Comparison of ENCODE assay signal across 1 cellular context in the genomic region with DNA sequence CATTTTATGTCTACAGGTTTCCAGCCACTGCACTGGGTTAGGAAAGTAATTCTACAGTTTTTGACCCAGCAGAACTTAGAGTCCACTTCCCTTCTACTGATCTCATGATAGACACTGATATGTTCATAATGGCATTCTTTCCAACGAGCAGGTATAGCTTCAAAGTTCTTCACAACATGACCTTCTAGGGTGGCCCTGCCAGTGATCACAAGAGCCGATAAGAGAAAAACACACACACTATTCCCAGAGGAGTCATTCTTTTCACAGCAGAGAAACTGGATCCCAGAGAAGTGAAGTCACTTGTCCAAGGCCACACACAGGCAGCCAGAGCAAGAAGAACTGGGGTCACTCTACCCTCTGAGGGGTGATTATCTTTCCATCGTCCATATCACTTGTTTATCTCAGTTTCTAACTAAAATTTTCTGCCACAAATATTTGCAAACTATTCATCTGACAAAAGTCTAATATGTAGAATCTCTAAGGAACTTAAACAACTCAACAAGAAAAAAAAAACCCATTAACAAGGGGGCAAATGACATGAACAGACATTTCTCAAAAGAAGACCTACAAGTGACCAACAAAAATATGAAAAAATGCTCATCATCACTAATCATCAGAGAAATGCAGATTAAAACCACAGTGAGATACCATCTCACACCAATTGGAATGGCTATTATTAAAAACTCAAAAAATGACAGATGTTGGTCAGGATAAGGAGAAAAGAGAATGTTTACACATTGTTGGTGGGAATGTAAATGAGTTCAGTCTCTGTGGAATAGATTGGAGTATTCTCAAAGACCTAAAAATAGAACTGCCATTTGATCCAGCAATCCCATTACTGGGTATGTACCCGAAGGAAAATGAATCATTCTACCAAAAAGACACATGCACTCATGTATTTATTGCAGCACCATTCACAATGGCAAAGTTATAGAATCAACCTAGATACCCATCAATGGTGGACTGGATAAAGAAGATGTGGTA.
TF ChIP-seq lines count a peak whose summit lies in the region.

No MANE protein-coding gene starts in this region.

TF ChIP-seq in HepG2, 621 proteins besides CTCF, POLR2A, EP300 and RAD21 (continued from another document):
- no peak for TF ChIP-seq JUND (CRISPR knock-in tag; IDR thresholded peaks at IDR 0.05)
- TF ChIP-seq TEAD3 (CRISPR knock-in tag; optimal IDR thresholded peaks at IDR 0.05; ENCODE audit: borderline replicate concordance) = peak; percentile 77
- peak; percentile 46; the same call in 1 of the 2 replicates for TF ChIP-seq ZNF331 (CRISPR knock-in tag; IDR thresholded peaks at IDR 0.05)
- TF ChIP-seq NCOR1 (IDR thresholded peaks at IDR 0.05; ENCODE audit: borderline replicate concordance, low read length) = peak; percentile 45; the same call in 1 of the 2 replicates
- TF ChIP-seq, protein P1, sequence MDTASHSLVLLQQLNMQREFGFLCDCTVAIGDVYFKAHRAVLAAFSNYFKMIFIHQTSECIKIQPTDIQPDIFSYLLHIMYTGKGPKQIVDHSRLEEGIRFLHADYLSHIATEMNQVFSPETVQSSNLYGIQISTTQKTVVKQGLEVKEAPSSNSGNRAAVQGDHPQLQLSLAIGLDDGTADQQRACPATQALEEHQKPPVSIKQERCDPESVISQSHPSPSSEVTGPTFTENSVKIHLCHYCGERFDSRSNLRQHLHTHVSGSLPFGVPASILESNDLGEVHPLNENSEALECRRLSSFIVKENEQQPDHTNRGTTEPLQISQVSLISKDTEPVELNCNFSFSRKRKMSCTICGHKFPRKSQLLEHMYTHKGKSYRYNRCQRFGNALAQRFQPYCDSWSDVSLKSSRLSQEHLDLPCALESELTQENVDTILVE (CRISPR knock-in tag; IDR thresholded peaks at IDR 0.05) = 0 out of 2 replicates have a peak, but pooled peaks have one; percentile 52
- peak; percentile 73 for TF ChIP-seq FOSL2 (CRISPR knock-in tag; IDR thresholded peaks at IDR 0.05)
- 0 out of 2 replicates have a peak, but pooled peaks have one; percentile 21 for TF ChIP-seq ZBTB3 (CRISPR knock-in tag; IDR thresholded peaks at IDR 0.05; ENCODE audit: borderline replicate concordance, low read depth)
- TF ChIP-seq HOXA3 (CRISPR knock-in tag; IDR thresholded peaks at IDR 0.05) = peak; percentile 40; the same call in 1 of the 2 replicates
- no peak for TF ChIP-seq WIZ (CRISPR knock-in tag; IDR thresholded peaks at IDR 0.05)
- TF ChIP-seq RARG (CRISPR knock-in tag; IDR thresholded peaks at IDR 0.05; ENCODE audit: low read depth) = no peak
- 0 out of 2 replicates have a peak, but pooled peaks have one; percentile 16 for TF ChIP-seq SATB2 (CRISPR knock-in tag; IDR thresholded peaks at IDR 0.05)
- no peak for TF ChIP-seq ZUFSP (CRISPR knock-in tag; IDR thresholded peaks at IDR 0.05; ENCODE audit: borderline replicate concordance)
- no peak for TF ChIP-seq CC2D1A (CRISPR knock-in tag; IDR thresholded peaks at IDR 0.05)
- no peak for TF ChIP-seq BORCS8-MEF2B (CRISPR knock-in tag; IDR thresholded peaks at IDR 0.05)
- no peak for TF ChIP-seq ARNT (IDR thresholded peaks at IDR 0.05)
- peak; percentile 33; the same call in 1 of the 2 replicates for TF ChIP-seq KDM6A (CRISPR knock-in tag; IDR thresholded peaks at IDR 0.05; ENCODE audit: low read depth)
- TF ChIP-seq ZNF468 (CRISPR knock-in tag; IDR thresholded peaks at IDR 0.05) = no peak
- TF ChIP-seq SIN3B (IDR thresholded peaks at IDR 0.05; ENCODE audit: low read length) = no peak
- no peak for TF ChIP-seq ZSCAN30 (CRISPR knock-in tag; IDR thresholded peaks at IDR 0.05)
- TF ChIP-seq ZNF878 (CRISPR knock-in tag; IDR thresholded peaks at IDR 0.05) = peak; percentile 46; the same call in 1 of the 2 replicates
- TF ChIP-seq, protein P2, sequence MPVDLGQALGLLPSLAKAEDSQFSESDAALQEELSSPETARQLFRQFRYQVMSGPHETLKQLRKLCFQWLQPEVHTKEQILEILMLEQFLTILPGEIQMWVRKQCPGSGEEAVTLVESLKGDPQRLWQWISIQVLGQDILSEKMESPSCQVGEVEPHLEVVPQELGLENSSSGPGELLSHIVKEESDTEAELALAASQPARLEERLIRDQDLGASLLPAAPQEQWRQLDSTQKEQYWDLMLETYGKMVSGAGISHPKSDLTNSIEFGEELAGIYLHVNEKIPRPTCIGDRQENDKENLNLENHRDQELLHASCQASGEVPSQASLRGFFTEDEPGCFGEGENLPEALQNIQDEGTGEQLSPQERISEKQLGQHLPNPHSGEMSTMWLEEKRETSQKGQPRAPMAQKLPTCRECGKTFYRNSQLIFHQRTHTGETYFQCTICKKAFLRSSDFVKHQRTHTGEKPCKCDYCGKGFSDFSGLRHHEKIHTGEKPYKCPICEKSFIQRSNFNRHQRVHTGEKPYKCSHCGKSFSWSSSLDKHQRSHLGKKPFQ (CRISPR knock-in tag; IDR thresholded peaks at IDR 0.05; ENCODE audit: insufficient replicate concordance) = no peak
- no peak for TF ChIP-seq ZNF772 (CRISPR knock-in tag; IDR thresholded peaks at IDR 0.05)
- no peak for TF ChIP-seq SRSF4 (IDR thresholded peaks at IDR 0.05; ENCODE audit: low read depth, low read length, poor library complexity, severe bottlenecking)
- TF ChIP-seq XRCC5 (optimal IDR thresholded peaks at IDR 0.05; ENCODE audit: low read length) = peak; percentile 23
- peak; percentile 89 for TF ChIP-seq NCOA2 (CRISPR knock-in tag; IDR thresholded peaks at IDR 0.05)
- TF ChIP-seq ZNF33B (CRISPR knock-in tag; IDR thresholded peaks at IDR 0.05) = no peak
- TF ChIP-seq, protein P3, sequence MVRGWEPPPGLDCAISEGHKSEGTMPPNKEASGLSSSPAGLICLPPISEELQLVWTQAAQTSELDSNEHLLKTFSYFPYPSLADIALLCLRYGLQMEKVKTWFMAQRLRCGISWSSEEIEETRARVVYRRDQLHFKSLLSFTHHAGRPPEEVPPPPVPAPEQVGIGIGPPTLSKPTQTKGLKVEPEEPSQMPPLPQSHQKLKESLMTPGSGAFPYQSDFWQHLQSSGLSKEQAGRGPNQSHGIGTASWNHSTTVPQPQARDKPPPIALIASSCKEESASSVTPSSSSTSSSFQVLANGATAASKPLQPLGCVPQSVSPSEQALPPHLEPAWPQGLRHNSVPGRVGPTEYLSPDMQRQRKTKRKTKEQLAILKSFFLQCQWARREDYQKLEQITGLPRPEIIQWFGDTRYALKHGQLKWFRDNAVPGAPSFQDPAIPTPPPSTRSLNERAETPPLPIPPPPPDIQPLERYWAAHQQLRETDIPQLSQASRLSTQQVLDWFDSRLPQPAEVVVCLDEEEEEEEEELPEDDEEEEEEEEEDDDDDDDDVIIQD (CRISPR knock-in tag; IDR thresholded peaks at IDR 0.05; ENCODE audit: low read depth) = peak; percentile 57
- TF ChIP-seq SNAPC2 (CRISPR knock-in tag; IDR thresholded peaks at IDR 0.05) = no peak
- TF ChIP-seq, protein P4, sequence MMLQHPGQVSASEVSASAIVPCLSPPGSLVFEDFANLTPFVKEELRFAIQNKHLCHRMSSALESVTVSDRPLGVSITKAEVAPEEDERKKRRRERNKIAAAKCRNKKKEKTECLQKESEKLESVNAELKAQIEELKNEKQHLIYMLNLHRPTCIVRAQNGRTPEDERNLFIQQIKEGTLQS (CRISPR knock-in tag; IDR thresholded peaks at IDR 0.05) = 0 out of 2 replicates have a peak, but pooled peaks have one; percentile 50
- no peak for TF ChIP-seq ZNF576 (CRISPR knock-in tag; IDR thresholded peaks at IDR 0.05)
- TF ChIP-seq ARNT2 (CRISPR knock-in tag; IDR thresholded peaks at IDR 0.05; ENCODE audit: low read depth) = no peak
- TF ChIP-seq ZBTB43 (CRISPR knock-in tag; conservative IDR thresholded peaks at IDR 0.05) = no peak; the same call in 1 of the 2 replicates
- no peak for TF ChIP-seq ZNF784 (CRISPR knock-in tag; IDR thresholded peaks at IDR 0.05; ENCODE audit: borderline replicate concordance)
- TF ChIP-seq POLR2AphosphoS5 (IDR thresholded peaks at IDR 0.05; ENCODE audit: low read depth, low read length) = no peak
- peak; percentile 76; the same call in 1 of the 2 replicates for TF ChIP-seq ZKSCAN8 (CRISPR knock-in tag; IDR thresholded peaks at IDR 0.05; ENCODE audit: borderline replicate concordance)
- no peak for TF ChIP-seq MAF1 (CRISPR knock-in tag; IDR thresholded peaks at IDR 0.05; ENCODE audit: borderline replicate concordance)
- TF ChIP-seq FOXO1 (CRISPR knock-in tag; IDR thresholded peaks at IDR 0.05) = peak; percentile 49
- TF ChIP-seq ZNF160 (CRISPR knock-in tag; IDR thresholded peaks at IDR 0.05) = no peak
- TF ChIP-seq SIX1 (CRISPR knock-in tag; IDR thresholded peaks at IDR 0.05; ENCODE audit: borderline replicate concordance) = peak; percentile 82
- no peak for TF ChIP-seq ZNF3 (CRISPR knock-in tag; IDR thresholded peaks at IDR 0.05)
